In the genomic region with DNA sequence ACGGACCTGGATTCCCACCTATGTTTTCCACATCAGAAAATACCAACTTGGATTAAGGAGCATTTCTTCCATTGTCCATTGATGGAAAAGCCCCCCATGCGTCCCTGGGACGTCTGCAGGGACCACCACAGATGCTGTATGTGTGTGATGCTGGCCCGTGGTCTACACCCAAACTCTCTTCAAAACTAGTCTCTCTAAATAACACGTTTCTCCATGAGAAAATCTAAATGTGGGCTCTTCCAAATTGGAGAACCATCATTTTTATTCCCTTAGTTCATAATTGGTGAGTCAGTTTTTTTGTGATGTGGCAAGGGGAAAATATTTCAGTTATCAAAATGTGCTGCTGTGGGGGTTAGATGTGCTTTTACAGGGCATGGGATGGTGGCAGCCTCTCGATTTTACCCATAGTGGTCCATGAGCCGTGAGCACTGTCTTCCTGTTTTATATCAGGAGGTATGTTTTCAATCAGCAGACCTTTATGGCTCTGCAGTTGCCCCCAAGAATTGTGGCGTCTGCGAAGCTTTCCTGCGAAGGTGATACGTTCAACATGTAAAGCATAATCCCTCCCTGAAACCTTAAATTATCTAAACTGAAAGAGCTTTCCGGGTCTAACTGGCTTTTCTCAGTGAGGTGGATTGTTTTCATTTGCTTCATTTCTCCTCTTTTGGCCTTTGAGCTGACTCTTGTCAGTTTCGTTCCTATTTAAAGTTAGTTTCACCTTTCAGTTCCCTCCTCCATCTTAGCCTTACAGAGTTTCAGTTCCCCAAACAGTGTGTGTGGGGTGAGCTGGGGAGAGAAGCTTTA, we compare ENCODE assay signal across 8 cellular contexts.
A peak's percentile ranks its signal among the peaks of the same experiment; 100 is the strongest.
DNase-seq lines count a peak whose midpoint lies in the region; ATAC-seq and TF ChIP-seq lines count a peak whose summit lies in the region.

No MANE protein-coding gene starts in this region.

- no peaks in the 10 kb centered on the region for H3K79me2 ChIP-seq in Karpas-422 (ENCODE audit: low read length)

- peak overlapping the region; percentile 38; the same call in 1 of the 2 replicates for H2AFZ ChIP-seq in Karpas-422 (ENCODE audit: low read length)

- peaks cover 9% of the 10 kb centered on the region; the same call in 1 of the 2 replicates for H3K9me2 ChIP-seq in Karpas-422 (replicated peaks; ENCODE audit: insufficient read depth, low read length)

- H3K9me3 ChIP-seq in Karpas-422 (ENCODE audit: low read length), result no peaks in the 10 kb centered on the region
- H3K9me3 ChIP-seq in colonic mucosa, result no peaks in the 10 kb centered on the region

- H3K9ac ChIP-seq in Karpas-422 (ENCODE audit: low read length) (peak overlapping the region; percentile 64), colonic mucosa (ENCODE audit: low read depth in 2 of 2, low read length in 2 of 2) (no peak overlapping the region)

- intact Hi-C loops in colonic mucosa (cut with DNase I), result no loop called here

- H3K27me3 ChIP-seq in GM06990 (replicated peaks; ENCODE audit: control insufficient read depth, insufficient read depth, low read length), result no peaks in the 10 kb centered on the region
- no peaks in the 10 kb centered on the region for H3K27me3 ChIP-seq in Karpas-422 (ENCODE audit: low read length)
- no peaks in the 10 kb centered on the region for H3K27me3 ChIP-seq in colonic mucosa

- DNase-seq in GM06990 (ENCODE audit: extremely low read depth, insufficient read length) (peak; percentile 81), Karpas-422 (peak; percentile 95), colonic mucosa (no peak), ureter (ENCODE audit: low spot score) (no peak), NCI-H128 (lab: John Stamatoyannopoulos, UW; ENCODE audit: unreplicated experiment) (no peak), NCI-H2107 (lab: John Stamatoyannopoulos, UW) (no peak)
- peak; percentile 59 for DNase-seq in stimulated activated naive CD4-positive, alpha-beta T cell treated with Interleukin-2 at 50 U/mL for 16 hours (lab: John Stamatoyannopoulos, UW)

- TF ChIP-seq CTCF in GM06990 (IDR thresholded peaks at IDR 0.05; ENCODE audit: insufficient read depth, low read length, poor library complexity, severe bottlenecking), result no peak
- no peak for TF ChIP-seq CTCF in colonic mucosa (IDR thresholded peaks at IDR 0.05)

- H3K4me3 ChIP-seq in GM06990 (replicated peaks; ENCODE audit: low read depth, low read length) (no peak overlapping the region; the same call in 1 of the 2 replicates), Karpas-422 (ENCODE audit: low read length) (peak overlapping the region; percentile 57), colonic mucosa (no peak overlapping the region)

- H3K4me1 ChIP-seq in Karpas-422 (ENCODE audit: low read length) (peaks cover 44% of the 10 kb centered on the region), colonic mucosa (no peaks in the 10 kb centered on the region)

- peak; percentile 95 for ATAC-seq in GM21526 (IDR thresholded peaks at IDR 0.05; ENCODE audit: low FRiP score, unreplicated experiment)

- no peaks in the 10 kb centered on the region for H4K20me1 ChIP-seq in Karpas-422 (ENCODE audit: insufficient read depth, low read depth, low read length)

- no peaks in the 10 kb centered on the region for H3K36me3 ChIP-seq in GM06990 (ENCODE audit: control insufficient read depth, insufficient read depth, low read length)
- H3K36me3 ChIP-seq in Karpas-422 (ENCODE audit: insufficient read depth, low read length), result no peaks in the 10 kb centered on the region
- H3K36me3 ChIP-seq in colonic mucosa, result no peaks in the 10 kb centered on the region

- H3K4me2 ChIP-seq in Karpas-422 (ENCODE audit: low read depth, low read length, poor library complexity, severe bottlenecking), result peak overlapping the region; percentile 77

- peak overlapping the region; percentile 98 for H3K27ac ChIP-seq in Karpas-422 (ENCODE audit: low read length)
- peak overlapping the region; percentile 35 for H3K27ac ChIP-seq in colonic mucosa

Comparison
In these comparisons a context has a peak if more than half of its experiments do, and no peak if none do; other contexts are left out.
1. DNase-seq: peak in GM06990 (single experiment), Karpas-422 (single experiment) and stimulated activated naive CD4-positive, alpha-beta T cell treated with Interleukin-2 at 50 U/mL for 16 hours (single experiment); none in colonic mucosa (single experiment), ureter (single experiment), NCI-H128 (single experiment) and NCI-H2107 (single experiment).